Comparison of ENCODE assay signal across 1 cellular context in genomic region chr17:48733632-48734327, GRCh38.
TF ChIP-seq lines count a peak whose summit lies in the region.

No MANE protein-coding gene starts in this region.

TF ChIP-seq in H1, 55 proteins besides CTCF, POLR2A, EP300 and RAD21:
- TF ChIP-seq SRF (IDR thresholded peaks at IDR 0.05; ENCODE audit: low read depth, low read length), result no peak
- peak; percentile 55 for TF ChIP-seq EZH2 (IDR thresholded peaks at IDR 0.05; ENCODE audit: low read depth, low read length, severe bottlenecking)
- TF ChIP-seq, protein P1, sequence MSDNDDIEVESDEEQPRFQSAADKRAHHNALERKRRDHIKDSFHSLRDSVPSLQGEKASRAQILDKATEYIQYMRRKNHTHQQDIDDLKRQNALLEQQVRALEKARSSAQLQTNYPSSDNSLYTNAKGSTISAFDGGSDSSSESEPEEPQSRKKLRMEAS (IDR thresholded peaks at IDR 0.05), result no peak
- peak; percentile 93 for TF ChIP-seq RNF2 (IDR thresholded peaks at IDR 0.05; ENCODE audit: borderline replicate concordance, low read depth, low read length, missing control alignments, poor library complexity, severe bottlenecking)
- no peak for TF ChIP-seq BRCA1 (IDR thresholded peaks at IDR 0.05; ENCODE audit: low read depth, low read length)
- TF ChIP-seq E2F6 (IDR thresholded peaks at IDR 0.05), result no peak
- TF ChIP-seq POU5F1 (IDR thresholded peaks at IDR 0.05; ENCODE audit: low read depth, low read length), result no peak
- no peak for TF ChIP-seq NRF1 (IDR thresholded peaks at IDR 0.05; ENCODE audit: low read depth, low read length)
- TF ChIP-seq SP2 (IDR thresholded peaks at IDR 0.05; ENCODE audit: low read length), result no peak
- TF ChIP-seq, protein P2, sequence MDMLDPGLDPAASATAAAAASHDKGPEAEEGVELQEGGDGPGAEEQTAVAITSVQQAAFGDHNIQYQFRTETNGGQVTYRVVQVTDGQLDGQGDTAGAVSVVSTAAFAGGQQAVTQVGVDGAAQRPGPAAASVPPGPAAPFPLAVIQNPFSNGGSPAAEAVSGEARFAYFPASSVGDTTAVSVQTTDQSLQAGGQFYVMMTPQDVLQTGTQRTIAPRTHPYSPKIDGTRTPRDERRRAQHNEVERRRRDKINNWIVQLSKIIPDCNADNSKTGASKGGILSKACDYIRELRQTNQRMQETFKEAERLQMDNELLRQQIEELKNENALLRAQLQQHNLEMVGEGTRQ (IDR thresholded peaks at IDR 0.05; ENCODE audit: low read length), result no peak
- TF ChIP-seq JUN (IDR thresholded peaks at IDR 0.05; ENCODE audit: low read depth, low read length), result no peak
- no peak for TF ChIP-seq RBBP5 (IDR thresholded peaks at IDR 0.05; ENCODE audit: borderline replicate concordance, low read depth, low read length)
- TF ChIP-seq SUZ12 (IDR thresholded peaks at IDR 0.05; ENCODE audit: low read length), result peak; percentile 48
- TF ChIP-seq SIN3A (conservative IDR thresholded peaks at IDR 0.05 in 1 of 2, IDR thresholded peaks at IDR 0.05 in 1 of 2; ENCODE audit: low read depth in 1 of 2, low read length in 2 of 2), result no peak
- TF ChIP-seq SP4 (IDR thresholded peaks at IDR 0.05; ENCODE audit: low read length), result no peak
- no peak for TF ChIP-seq CTBP2 (IDR thresholded peaks at IDR 0.05; ENCODE audit: borderline replicate concordance, insufficient read depth, insufficient read length, low read length)
- TF ChIP-seq SIX5 (IDR thresholded peaks at IDR 0.05; ENCODE audit: low read depth, low read length), result no peak
- peak; percentile 78 for TF ChIP-seq CBX8 (IDR thresholded peaks at IDR 0.05; ENCODE audit: borderline replicate concordance, low read depth, low read length)
- no peak for TF ChIP-seq TEAD4 (IDR thresholded peaks at IDR 0.05; ENCODE audit: low read depth, low read length)
- no peak for TF ChIP-seq TBP (IDR thresholded peaks at IDR 0.05; ENCODE audit: low read depth, low read length)
- no peak for TF ChIP-seq CHD2 (IDR thresholded peaks at IDR 0.05; ENCODE audit: low read length)
- TF ChIP-seq MAFK (IDR thresholded peaks at IDR 0.05; ENCODE audit: low read depth, low read length), result no peak
